In genomic region chr17:17541640-17542001, GRCh38 we compare ENCODE assay signal across 1 cellular context.
TF ChIP-seq lines count a peak whose summit lies in the region.

No MANE protein-coding gene starts in this region.

TF ChIP-seq in SK-N-SH, 30 proteins besides CTCF, POLR2A, EP300 and RAD21 (continued from another document):
- TF ChIP-seq REST (IDR thresholded peaks at IDR 0.05; ENCODE audit: low read depth, low read length) (no peak), USF1 (IDR thresholded peaks at IDR 0.05; ENCODE audit: borderline replicate concordance, low read depth) (no peak), NFIC (IDR thresholded peaks at IDR 0.05; ENCODE audit: borderline replicate concordance) (no peak), RXRA (IDR thresholded peaks at IDR 0.05; ENCODE audit: borderline replicate concordance, low read depth) (no peak), ELF1 (IDR thresholded peaks at IDR 0.05) (no peak), JUND (IDR thresholded peaks at IDR 0.05) (no peak), PBX3 (IDR thresholded peaks at IDR 0.05) (no peak), RFX5 (IDR thresholded peaks at IDR 0.05; ENCODE audit: low read length) (no peak), NRF1 (IDR thresholded peaks at IDR 0.05; ENCODE audit: low read depth, low read length) (no peak), FOXM1 (IDR thresholded peaks at IDR 0.05; ENCODE audit: low read depth) (no peak), MAX (IDR thresholded peaks at IDR 0.05; ENCODE audit: low read depth) (no peak), IRF3 (IDR thresholded peaks at IDR 0.05; ENCODE audit: low read depth, low read length) (no peak), MXI1 (IDR thresholded peaks at IDR 0.05; ENCODE audit: low read depth, low read length) (no peak)
